In the genomic region with DNA sequence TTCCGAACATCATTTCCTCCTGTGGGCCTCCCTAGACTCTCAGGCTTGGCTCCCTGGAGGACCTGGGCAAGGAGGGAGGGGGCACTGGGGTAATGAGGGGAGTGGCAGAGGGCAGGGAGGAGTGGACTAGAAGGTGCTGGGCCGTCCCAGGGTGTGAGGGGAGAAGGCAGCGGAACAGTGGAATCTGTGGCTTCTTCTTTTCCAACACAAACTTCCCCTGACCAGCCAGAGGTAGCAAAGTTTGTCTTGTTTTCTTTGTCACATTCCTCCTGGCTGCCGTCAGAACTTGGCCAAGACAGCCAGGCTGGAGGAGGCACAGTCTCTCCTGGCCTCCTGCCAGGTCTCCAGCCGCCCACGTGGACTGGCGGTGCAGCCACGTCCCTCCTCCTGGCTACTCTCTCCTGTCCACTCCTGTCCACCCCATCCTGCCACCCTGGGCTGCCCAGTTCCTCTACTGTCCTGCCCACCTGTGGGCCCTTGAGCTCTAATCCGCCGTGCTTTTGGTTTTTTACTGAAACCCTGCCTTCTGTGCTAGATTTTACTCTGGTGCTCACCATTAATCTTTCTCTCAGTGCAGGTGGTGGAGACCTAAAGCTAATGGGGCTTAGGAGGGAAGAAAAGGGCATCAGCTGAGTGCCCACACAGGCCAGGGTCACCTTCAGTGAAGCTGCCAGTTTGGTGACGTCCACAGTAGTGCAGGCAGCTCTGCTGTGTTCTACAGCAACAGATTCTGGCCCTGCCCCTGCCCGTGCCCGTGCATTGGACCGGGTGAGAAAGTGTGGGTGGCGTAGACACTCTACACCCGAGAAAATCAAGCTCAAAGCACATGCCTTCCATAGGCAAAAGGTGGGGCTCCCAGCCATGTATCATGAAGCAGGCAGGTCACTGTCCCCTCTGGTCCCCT, we compare ENCODE assay signal across 11 cellular contexts. TPM values are rescaled to one million over a fixed set of nuclear protein-coding genes. Genes with fewer than 3 reads are reported as not detected.
DNase-seq lines count a peak whose midpoint lies in the region; ATAC-seq and TF ChIP-seq lines count a peak whose summit lies in the region.
"Had no signal": no experiment of that assay in that cellular context is flagged by ENCODE, and none has a peak within 500 bp of the region (broad histone marks: within the 10 kb centered on the region; RNA-seq: fewer than 3 reads in every experiment).

No MANE protein-coding gene starts in this region.

- intact Hi-C loops in left cardiac atrium (cut with DNase I), result no loop called here

- H3K27me3 ChIP-seq in Peyer's patch, result no peaks in the 10 kb centered on the region

- DNase-seq in GM04504 (ENCODE audit: low read depth), result peak; percentile 66
- peak in 37 of 56 donors; percentile 1 to 61 (median 19) for DNase-seq in amygdala (lab: John Stamatoyannopoulos, UW)
- peak; percentile 84 for DNase-seq in left cardiac atrium
- peak; percentile 73 for DNase-seq in retinal pigment epithelial cell (ENCODE audit: low read depth)
- DNase-seq in Peyer's patch, result no peak

- TF ChIP-seq CTCF in retinal pigment epithelial cell (conservative IDR thresholded peaks at IDR 0.05; ENCODE audit: low read depth, low read length) (no peak), Peyer's patch (IDR thresholded peaks at IDR 0.05) (no peak)

- H3K4me3 ChIP-seq in retinal pigment epithelial cell (ENCODE audit: low read length) (no peak overlapping the region), Peyer's patch (no peak overlapping the region)

- no peak overlapping the region for H3K27ac ChIP-seq in Peyer's patch
- H3K27ac ChIP-seq: KMS-11 had no signal

- TF ChIP-seq POLR2A in Peyer's patch (IDR thresholded peaks at IDR 0.05), result no peak

- H3K9me3 ChIP-seq in Peyer's patch, result no peaks in the 10 kb centered on the region

- peaks cover 0 to 7% (median 0%) of the 10 kb centered on the region in 4 donors for H3K4me1 ChIP-seq in Peyer's patch

- ATAC-seq in left cardiac atrium (peak; percentile 71 to 75), GM18868 (IDR thresholded peaks at IDR 0.05; ENCODE audit: unreplicated experiment) (no peak), HG02970 (IDR thresholded peaks at IDR 0.05; ENCODE audit: low FRiP score, unreplicated experiment) (no peak), GM19351 (IDR thresholded peaks at IDR 0.05; ENCODE audit: unreplicated experiment) (no peak)
- ATAC-seq: stimulated activated effector memory CD8-positive, alpha-beta T cell treated with anti-CD3 and anti-CD28 coated beads, Interleukin-12 subunit alpha, Interleukin-12 subunit beta, amount 100 ng/mL, for 72 hours had no signal

- H3K36me3 ChIP-seq in Peyer's patch, result no peaks in the 10 kb centered on the region

RNA-seq across cellular contexts. Expression of a gene that starts 2.8 kb away (rescaled TPM):
- total RNA-seq in left cardiac atrium (under 1 TPM in 1 of 2 donors, not detected in 1; 0.10 TPM), Peyer's patch (under 1 TPM in 1 of 4 donors, not detected in 3; 0.54 TPM)
- total RNA-seq: activated CD8-positive, alpha-beta memory T cell treated with anti-CD3 and anti-CD28 coated beads for 36 hours had no signal

RNA-seq across cellular contexts. Expression of a gene that starts 8.5 kb away (rescaled TPM):
- total RNA-seq in left cardiac atrium, result 1 to 10 TPM; 1.1 to 1.9 TPM
- total RNA-seq in Peyer's patch, result 10 to 100 TPM in 2 of 4 donors, 1 to 10 TPM in 1, not detected in 1; 6.5 to 26.5 (median 22.0) TPM
- total RNA-seq: activated CD8-positive, alpha-beta memory T cell treated with anti-CD3 and anti-CD28 coated beads for 36 hours had no signal

RNA-seq across cellular contexts. Expression of a gene that starts 10.7 kb away (rescaled TPM):
- total RNA-seq in left cardiac atrium (not detected), Peyer's patch (not detected)
- total RNA-seq: activated CD8-positive, alpha-beta memory T cell treated with anti-CD3 and anti-CD28 coated beads for 36 hours had no signal

RNA-seq across cellular contexts. Expression of a gene that starts 15.8 kb away (rescaled TPM):
- total RNA-seq in left cardiac atrium (not detected), Peyer's patch (not detected)
- total RNA-seq: activated CD8-positive, alpha-beta memory T cell treated with anti-CD3 and anti-CD28 coated beads for 36 hours had no signal

RNA-seq across cellular contexts. Expression of a gene that starts 34.5 kb away (rescaled TPM):
- total RNA-seq in left cardiac atrium, result 10 to 100 TPM; 10.4 to 11.0 TPM
- total RNA-seq in Peyer's patch, result 10 to 100 TPM; 28.3 to 86.6 (median 36.2) TPM

Comparison
In these comparisons a context has a peak if more than half of its experiments do, and no peak if none do; other contexts are left out.
1. DNase-seq: peak in GM04504 (single experiment), amygdala (37 of 56), left cardiac atrium (single experiment) and retinal pigment epithelial cell (single experiment); none in Peyer's patch (0 of 3).
2. ATAC-seq: peak in left cardiac atrium (2 of 2); none in GM18868 (single experiment), HG02970 (single experiment) and GM19351 (single experiment).